In genomic region chr7:104848386-104848990, GRCh38 we compare ENCODE assay signal across 8 cellular contexts.
DNase-seq lines count a peak whose midpoint lies in the region; ATAC-seq and TF ChIP-seq lines count a peak whose summit lies in the region.

No MANE protein-coding gene starts in this region.

- no peaks in the 10 kb centered on the region for H3K36me3 ChIP-seq in BE2C

- no peaks in the 10 kb centered on the region for H3K9me3 ChIP-seq in BE2C

- H3K4me1 ChIP-seq in BE2C = no peaks in the 10 kb centered on the region

- TF ChIP-seq CTCF in BE2C (IDR thresholded peaks at IDR 0.05; ENCODE audit: low read depth, low read length) = peak; percentile 93
- TF ChIP-seq CTCF in NB4 (IDR thresholded peaks at IDR 0.05; ENCODE audit: low read depth, low read length) = peak; percentile 97

- peak; percentile 69 for DNase-seq in BE2C
- peak; percentile 65 for DNase-seq in NB4 (ENCODE audit: low read depth)
- DNase-seq in UCSD-AML1 (lab: John Stamatoyannopoulos, UW; ENCODE audit: unreplicated experiment) = peak; percentile 9
- peak; percentile 17 for DNase-seq in central memory CD4-positive, alpha-beta T cell
- DNase-seq in left lobe of liver (ENCODE audit: low spot score) = no peak
- DNase-seq in stimulated activated CD4-positive, alpha-beta T cell treated with anti-CD3 and anti-CD28 coated beads, TNF-alpha, amount 100 ng/mL, for 1 hour (ENCODE audit: low read depth in 3 of 3, low spot score in 1 of 3) = peak in 2 of 3 donors; percentile 6 to 11

- H3K4me3 ChIP-seq in BE2C (ENCODE audit: low read depth, low read length) = no peak overlapping the region
- no peak overlapping the region for H3K4me3 ChIP-seq in NB4 (ENCODE audit: low read depth, low read length)

- H3K27me3 ChIP-seq in BE2C = peaks cover 25% of the 10 kb centered on the region

- no peak for TF ChIP-seq POLR2A in NB4 (IDR thresholded peaks at IDR 0.05; ENCODE audit: extremely low read depth, insufficient read length)

- ATAC-seq in GM18907 (IDR thresholded peaks at IDR 0.05; ENCODE audit: unreplicated experiment) (peak; percentile 52), left lobe of liver (peak; percentile 65), HG02884 (IDR thresholded peaks at IDR 0.05; ENCODE audit: unreplicated experiment) (no peak)
